Comparison of ENCODE assay signal across 35 cellular contexts in genomic region chr10:18134509-18134908, GRCh38. TPM values are rescaled to one million over a fixed set of nuclear protein-coding genes. Genes with fewer than 3 reads are reported as not detected.
"Had no signal": no experiment of that assay in that cellular context is flagged by ENCODE, and none has a peak within 500 bp of the region (broad histone marks: within the 10 kb centered on the region; RNA-seq: fewer than 3 reads in every experiment).

No MANE protein-coding gene starts in this region.

- H3K27ac Mint-ChIP-seq: activated B cell treated with CpG ODN at 0.5 μM for 24 hours; activated CD8-positive, alpha-beta T cell treated with anti-CD3 and anti-CD28 coated beads for 36 hours; activated naive CD8-positive, alpha-beta T cell; activated T-helper 17 cell treated with anti-CD3 and anti-CD28 coated beads, Interleukin-2, amount 50 U/mL, for 72 hours; effector memory CD8-positive, alpha-beta T cell; T-helper 17 cell; T-helper 2 cell treated with Interferon-gamma antibody and Interleukin-4, amounts not matched to agents 5 μg/mL and 100 μg/mL, for 36 hours had no signal

- ATAC-seq: activated CD4-positive, CD25-positive, alpha-beta regulatory T cell treated with anti-CD3 and anti-CD28 coated beads, Interleukin-2, amount 50 U/mL, for 24 hours; activated CD8-positive, alpha-beta T cell treated with anti-CD3 and anti-CD28 coated beads for 36 hours; activated T-cell treated with anti-CD3 and anti-CD28 coated beads, Interleukin-2, amount 50 U/mL, for 4 hours; activated T-helper 17 cell treated with anti-CD3 and anti-CD28 coated beads, Interleukin-2, amount 50 U/mL, for 72 hours; effector memory CD8-positive, alpha-beta T cell; foreskin keratinocyte; gastrocnemius medialis; heart left ventricle; T-helper 17 cell had no signal

- H3K9me3 Mint-ChIP-seq: activated B cell treated with CpG ODN at 0.5 μM for 24 hours; activated CD8-positive, alpha-beta T cell treated with anti-CD3 and anti-CD28 coated beads for 36 hours; activated T-cell treated with anti-CD3 and anti-CD28 coated beads, Interleukin-2, amount 50 U/mL, for 4 hours; activated T-helper 17 cell treated with anti-CD3 and anti-CD28 coated beads, Interleukin-2, amount 50 U/mL, for 72 hours; T-helper 2 cell treated with Interferon-gamma antibody and Interleukin-4, amounts not matched to agents 5 μg/mL and 100 μg/mL, for 36 hours had no signal

- H3K4me1 Mint-ChIP-seq: activated B cell treated with CpG ODN at 0.5 μM for 24 hours; activated T-helper 17 cell treated with anti-CD3 and anti-CD28 coated beads, Interleukin-2, amount 50 U/mL, for 72 hours; T-helper 17 cell had no signal

- H3K36me3 Mint-ChIP-seq: activated naive CD8-positive, alpha-beta T cell had no signal

- H3K4me1 ChIP-seq: foreskin keratinocyte, gastrocnemius medialis had no signal

- FAIRE-seq: astrocyte, bronchial epithelial cell, colon had no signal

- H3K4me3 Mint-ChIP-seq: activated B cell treated with CpG ODN at 0.5 μM for 24 hours; activated CD8-positive, alpha-beta T cell treated with anti-CD3 and anti-CD28 coated beads for 36 hours; activated naive CD8-positive, alpha-beta T cell; activated T-cell treated with anti-CD3 and anti-CD28 coated beads, Interleukin-2, amount 50 U/mL, for 4 hours; activated T-helper 17 cell treated with anti-CD3 and anti-CD28 coated beads, Interleukin-2, amount 50 U/mL, for 72 hours; effector memory CD8-positive, alpha-beta T cell; T-helper 17 cell; T-helper 2 cell treated with Interferon-gamma antibody and Interleukin-4, amounts not matched to agents 5 μg/mL and 100 μg/mL, for 36 hours had no signal

- H3K36me3 ChIP-seq: brain microvascular endothelial cell, esophagus muscularis mucosa, gastrocnemius medialis, heart left ventricle, WERI-Rb-1 had no signal

- H3K27ac ChIP-seq: brain microvascular endothelial cell, esophagus muscularis mucosa, foreskin keratinocyte, gastrocnemius medialis, heart left ventricle, WERI-Rb-1 had no signal

- H3K27me3 ChIP-seq: brain microvascular endothelial cell, esophagus muscularis mucosa had no signal

- H3K9me3 ChIP-seq: esophagus muscularis mucosa, gastrocnemius medialis, heart left ventricle had no signal

- H3K4me3 ChIP-seq: esophagus muscularis mucosa, gastrocnemius medialis, heart left ventricle had no signal

- DNase-seq: activated B cell treated with CpG ODN at 0.5 μM for 24 hours; activated CD4-positive, alpha-beta T cell treated with anti-CD3 and anti-CD28 coated beads for 48 hours; activated CD4-positive, alpha-beta T cell treated with anti-CD3 and anti-CD28 coated beads, Interleukin-2, amount 50 U/mL, for 1 hour; activated CD4-positive, alpha-beta T cell treated with anti-CD3 and anti-CD28 coated beads, Interleukin-2, amount 50 U/mL, for 48 hours; activated CD8-positive, alpha-beta memory T cell treated with anti-CD3 and anti-CD28 coated beads for 24 hours; activated CD8-positive, alpha-beta T cell treated with anti-CD3 and anti-CD28 coated beads for 36 hours; activated effector memory CD4-positive, alpha-beta T cell treated with Interleukin-2 at 50 U/mL for 16 hours; activated gamma-delta T cell treated with Interleukin-2 at 50 U/mL for 16 hours; activated naive CD4-positive, alpha-beta T cell treated with anti-CD3 and anti-CD28 coated beads, Interleukin-2, amount 50 U/mL, for 16 hours; activated naive CD4-positive, alpha-beta T cell treated with Interleukin-2 at 50 U/mL for 16 hours; activated T-cell treated with anti-CD3 and anti-CD28 coated beads, Interleukin-2, amount 50 U/mL, for 4 hours; amniotic stem cell; anterior cingulate cortex; brain microvascular endothelial cell; caudate nucleus; cortex of kidney; dermis blood vessel endothelial cell; effector CD4-positive, alpha-beta T cell; effector memory CD8-positive, alpha-beta T cell; erythroblast; foreskin keratinocyte; gastrocnemius medialis; glutamatergic neuron; heart left ventricle; T-helper 17 cell; T1000; WERI-Rb-1 had no signal

RNA-seq across cellular contexts. Expression of gene CACNB2, which starts 5.7 kb away (rescaled TPM):
- total RNA-seq: activated B cell treated with CpG ODN at 0.5 μM for 24 hours; activated CD8-positive, alpha-beta T cell treated with anti-CD3 and anti-CD28 coated beads for 36 hours; activated T-cell treated with anti-CD3 and anti-CD28 coated beads, Interleukin-2, amount 50 U/mL, for 4 hours; activated T-helper 17 cell treated with anti-CD3 and anti-CD28 coated beads, Interleukin-2, amount 50 U/mL, for 72 hours; bronchial epithelial cell; dermis blood vessel endothelial cell; foreskin keratinocyte; T-helper 17 cell had no signal
- polyA plus RNA-seq: foreskin keratinocyte had no signal
